ENCODE assay signal across 8 cellular contexts in genomic region chrX:103376118-103376978, GRCh38. TPM values are rescaled to one million over a fixed set of nuclear protein-coding genes. Genes with fewer than 3 reads are reported as not detected.
DNase-seq lines count a peak whose midpoint lies in the region; ATAC-seq and TF ChIP-seq lines count a peak whose summit lies in the region.

Gene BEX3, plus strand, starts transcription at chrX:103376538. Its CDS starts 984 bp downstream, at chrX:103377522.

- H2BK12ac ChIP-seq in trophoblast cell (ENCODE audit: low read length), result no peak within 1 kb of the TSS

- H3K27me3 Mint-ChIP-seq in CD14-positive monocyte (ENCODE audit: low read depth in 3 of 3), result peaks cover 4 to 7% (median 4%) of the 10 kb centered on the region in 3 donors

- H3K4me2 ChIP-seq in SK-N-SH, result peak within 1 kb of the TSS; percentile 70
- peak within 1 kb of the TSS; percentile 83 for H3K4me2 ChIP-seq in trophoblast cell (ENCODE audit: low read length)

- peaks cover 10% of the 10 kb centered on the region for H3K79me1 ChIP-seq in trophoblast cell (ENCODE audit: low read length)

- CTCF ChIA-PET in SK-N-SH (lab: Yijun Ruan, JAX), result interaction anchor here (1.8 kb wide), 1 partner anchor 34 kb away, joined by 4 read pairs; no protein-coding TSS in a partner anchor

- POLR2A ChIA-PET in SK-N-SH (lab: Yijun Ruan, JAX), result interaction anchor here (0.7 to 2.3 kb wide), 4 partner anchors 9 to 66 kb away, joined by 3 to 11 read pairs (median 10); partner anchors contain the start of genes BEX2, TCEAL7 and TCEAL9

- H3K27ac ChIP-seq in SK-N-SH (ENCODE audit: low read depth in 2 of 2, low read length in 1 of 2) (peak within 1 kb of the TSS; percentile 57 to 89), right atrium auricular region (peak within 1 kb of the TSS; percentile 79 to 89), trophoblast cell (ENCODE audit: low read depth, low read length) (peak within 1 kb of the TSS; percentile 75)

- TF ChIP-seq CTCF in CD14-positive monocyte (IDR thresholded peaks at IDR 0.05), result no peak
- no peak for TF ChIP-seq CTCF in SK-N-SH (IDR thresholded peaks at IDR 0.05)
- no peak for TF ChIP-seq CTCF in astrocyte of the spinal cord (IDR thresholded peaks at IDR 0.05; ENCODE audit: low read depth, low read length)
- TF ChIP-seq CTCF in right atrium auricular region (IDR thresholded peaks at IDR 0.05), result no peak

- no peaks in the 10 kb centered on the region for H4K20me1 ChIP-seq in SK-N-SH (ENCODE audit: insufficient read depth)

- H3K9ac ChIP-seq in SK-N-SH (peak within 1 kb of the TSS; percentile 89), trophoblast cell (ENCODE audit: low read length) (peak within 1 kb of the TSS; percentile 96)

- peak within 1 kb of the TSS; percentile 73 to 82 for H3K4me3 Mint-ChIP-seq in CD14-positive monocyte

- DNase-seq in CD14-positive monocyte (ENCODE audit: low spot score) (no peak), SK-N-SH (peak; percentile 85), astrocyte of the spinal cord (ENCODE audit: low read depth, low spot score) (peak; percentile 52), right atrium auricular region (ENCODE audit: low spot score) (no peak), trophoblast cell (peak in 1 of 2 donors; percentile 31)

- H3K79me2 ChIP-seq in SK-N-SH (ENCODE audit: insufficient read depth), result peaks cover 12% of the 10 kb centered on the region; the same call in 1 of the 2 replicates
- H3K79me2 ChIP-seq in trophoblast cell (ENCODE audit: control insufficient read depth, insufficient read depth, low read length, poor library complexity), result peaks cover 9% of the 10 kb centered on the region

- H4K8ac ChIP-seq in trophoblast cell (ENCODE audit: low read depth, low read length), result peak within 1 kb of the TSS; percentile 94

- H4K91ac ChIP-seq in trophoblast cell (ENCODE audit: low read depth, low read length), result peak within 1 kb of the TSS; percentile 94

- peak within 1 kb of the TSS in 1 of 7 donors; percentile 6 for H3K27ac Mint-ChIP-seq in CD14-positive monocyte

- peak within 1 kb of the TSS; percentile 77 for H2AK5ac ChIP-seq in trophoblast cell (ENCODE audit: low read length)

- H3K18ac ChIP-seq in trophoblast cell (ENCODE audit: low read length), result peak within 1 kb of the TSS; percentile 92

- H3K36me3 Mint-ChIP-seq in CD14-positive monocyte, result no peaks in the 10 kb centered on the region

- peak within 1 kb of the TSS; percentile 94 for H2BK120ac ChIP-seq in trophoblast cell (ENCODE audit: insufficient read depth, low read length, poor library complexity)

- peaks cover 4% of the 10 kb centered on the region for H3F3A ChIP-seq in SK-N-SH (replicated peaks; ENCODE audit: insufficient read depth)

- no peaks in the 10 kb centered on the region for H3K9me3 ChIP-seq in SK-N-SH
- no peaks in the 10 kb centered on the region for H3K9me3 ChIP-seq in right atrium auricular region
- no peaks in the 10 kb centered on the region for H3K9me3 ChIP-seq in trophoblast cell (ENCODE audit: insufficient read depth, low read depth, low read length)

- H3K4me1 ChIP-seq in SK-N-SH (ENCODE audit: control insufficient read depth in 1 of 2, insufficient read depth in 2 of 2, low read depth in 1 of 2, low read length in 1 of 2) (peaks cover 0 to 7% of the 10 kb centered on the region in 2 experiments; a peak in 2 of 4 replicates), right atrium auricular region (no peaks in the 10 kb centered on the region), trophoblast cell (ENCODE audit: control insufficient read depth in 1 of 2, insufficient read depth in 2 of 2, low read length in 2 of 2) (no peaks in the 10 kb centered on the region)

- peak within 1 kb of the TSS; percentile 98 for H3K4ac ChIP-seq in trophoblast cell (ENCODE audit: low read depth, low read length)

- H3K4me3 ChIP-seq in SK-N-SH (ENCODE audit: low read depth in 2 of 2, low read length in 1 of 2) (peak within 1 kb of the TSS; percentile 60 to 67), astrocyte of the spinal cord (ENCODE audit: low read depth, low read length) (peak within 1 kb of the TSS; percentile 73), right atrium auricular region (peak within 1 kb of the TSS; percentile 72), trophoblast cell (ENCODE audit: low read depth, low read length) (peak within 1 kb of the TSS; percentile 86)

- ATAC-seq in GM18511 (IDR thresholded peaks at IDR 0.05; ENCODE audit: unreplicated experiment) (no peak), HG02642 (IDR thresholded peaks at IDR 0.05; ENCODE audit: poor library complexity, unreplicated experiment) (no peak)

- H3K36me3 ChIP-seq in SK-N-SH (replicated peaks in 1 of 2; ENCODE audit: control insufficient read depth in 1 of 2, insufficient read depth in 2 of 2, low read length in 1 of 2) (peaks cover 9 to 11% of the 10 kb centered on the region in 2 experiments), right atrium auricular region (no peaks in the 10 kb centered on the region), trophoblast cell (ENCODE audit: control insufficient read depth in 1 of 2, insufficient read depth in 2 of 2, low read length in 2 of 2) (peaks cover 3% of the 10 kb centered on the region in 2 experiments)

- H4K12ac ChIP-seq in trophoblast cell (ENCODE audit: low read depth, low read length), result peak within 1 kb of the TSS; percentile 94

- H3K9me3 Mint-ChIP-seq in CD14-positive monocyte, result peaks cover 0 to 3% (median 0%) of the 10 kb centered on the region in 7 donors

- no peak for TF ChIP-seq RAD21 in Ishikawa (IDR thresholded peaks at IDR 0.05; ENCODE audit: low read depth)
- no peak for TF ChIP-seq RAD21 in SK-N-SH (IDR thresholded peaks at IDR 0.05; ENCODE audit: low read length)

- TF ChIP-seq EP300 in Ishikawa (IDR thresholded peaks at IDR 0.05; ENCODE audit: borderline replicate concordance) (no peak), SK-N-SH (IDR thresholded peaks at IDR 0.05; ENCODE audit: borderline replicate concordance in 1 of 2, low read depth in 1 of 2, low read length in 1 of 2) (no peak)

- H2BK5ac ChIP-seq in trophoblast cell (ENCODE audit: low read depth, low read length, poor library complexity), result peak within 1 kb of the TSS; percentile 95

- intact Hi-C loops in CD14-positive monocyte (cut with micrococcal nuclease), result no loop called here

- WGBS in SK-N-SH (ENCODE audit: low lambda C conversion rate), result 27% methylated on average over 31 of the region's 62 CpGs
- no CpG with 5 or more reads among the region's 62 CpGs for WGBS in trophoblast cell (ENCODE audit: extremely low coverage, insufficient coverage, insufficient read length)

- H2AFZ ChIP-seq in SK-N-SH (ENCODE audit: low read depth), result peak within 1 kb of the TSS; percentile 71; the same call in 1 of the 2 replicates
- peak within 1 kb of the TSS; percentile 93 for H2AFZ ChIP-seq in trophoblast cell (ENCODE audit: insufficient read depth, low read length, poor library complexity)

- no peaks in the 10 kb centered on the region for H3K9me2 ChIP-seq in SK-N-SH

- H3K14ac ChIP-seq in trophoblast cell (ENCODE audit: low read length), result peak within 1 kb of the TSS; percentile 99

- H3K4me1 Mint-ChIP-seq in CD14-positive monocyte, result peaks cover 8% of the 10 kb centered on the region

- in situ Hi-C loops in astrocyte of the spinal cord (cut with HindIII; ENCODE audit: low sequenced_read_pairs), result no loop called here

- no peak within 1 kb of the TSS for H3K23ac ChIP-seq in trophoblast cell (ENCODE audit: low read length)

- H3K27me3 ChIP-seq in SK-N-SH (ENCODE audit: insufficient read depth) (no peaks in the 10 kb centered on the region; the same call in 1 of the 2 replicates), right atrium auricular region (no peaks in the 10 kb centered on the region), trophoblast cell (ENCODE audit: insufficient read depth, low read length) (no peaks in the 10 kb centered on the region)

TF ChIP-seq in Ishikawa, 13 proteins besides CTCF, POLR2A, EP300 and RAD21 (continues in another document):
- 0 out of 2 replicates have a peak, but pooled peaks have one; percentile 8 for TF ChIP-seq NFIC (IDR thresholded peaks at IDR 0.05)
- TF ChIP-seq ZBTB7A (IDR thresholded peaks at IDR 0.05; ENCODE audit: low read depth), result no peak; the same call in 1 of the 2 replicates
- TF ChIP-seq YY1 (IDR thresholded peaks at IDR 0.05; ENCODE audit: low read depth), result no peak; the same call in 1 of the 2 replicates

TF ChIP-seq in SK-N-SH, 30 proteins besides CTCF, POLR2A, EP300 and RAD21 (continues in another document):
- TF ChIP-seq CHD2 (IDR thresholded peaks at IDR 0.05; ENCODE audit: low read length, partially characterized antibody) (peak; percentile 59), MEF2A (IDR thresholded peaks at IDR 0.05; ENCODE audit: borderline replicate concordance, low read depth) (no peak), FOXJ3 (CRISPR knock-in tag; IDR thresholded peaks at IDR 0.05) (peak; percentile 24; the same call in 1 of the 2 replicates), RCOR1 (IDR thresholded peaks at IDR 0.05; ENCODE audit: low read length) (no peak), ZBTB33 (IDR thresholded peaks at IDR 0.05; ENCODE audit: borderline replicate concordance, low read depth) (no peak), JUND (IDR thresholded peaks at IDR 0.05) (no peak), TAF1 (IDR thresholded peaks at IDR 0.05; ENCODE audit: borderline replicate concordance, low read depth, low read length) (peak; percentile 65; the same call in 1 of the 2 replicates)

RNA-seq across cellular contexts. Expression of gene BEX3, which starts in this region (rescaled TPM):
- 1 to 10 TPM; 2.0 to 2.7 TPM for polyA plus RNA-seq in CD14-positive monocyte
- 292 and 392 TPM in 2 replicates for polyA plus RNA-seq in SK-N-SH (2012; rRNA removed)
- 432 and 638 TPM in 2 replicates for polyA plus RNA-seq in SK-N-SH (2012; cell fraction: cytosol; rRNA removed)
- polyA plus RNA-seq in SK-N-SH (2012; cell fraction: nucleus; rRNA removed), result 146 and 148 TPM in 2 replicates
- total RNA-seq in right atrium auricular region, result 100 to 1,000 TPM; 201 to 229 TPM
- polyA plus RNA-seq in trophoblast cell (2013), result 300 and 305 TPM in 2 replicates

Comparison
In these comparisons a context has a peak if more than half of its experiments do, and no peak if none do; other contexts are left out.
1. RNA of gene BEX3 (polyA plus RNA-seq): 146 to 638 TPM in SK-N-SH; 2.0 to 2.7 TPM in CD14-positive monocyte; every median in the first group is over 10 times any median in the second.
2. DNase-seq: peak in SK-N-SH (single experiment) and astrocyte of the spinal cord (single experiment); none in CD14-positive monocyte (single experiment) and right atrium auricular region (single experiment).
3. Peak in every context shown above with its lines, with median percentiles within 50 percentile points of each other: H3K27ac ChIP-seq and H3K4me3 ChIP-seq.